ENCODE assay signal across 8 cellular contexts in genomic region chr13:90867336-90867683, GRCh38.
DNase-seq lines count a peak whose midpoint lies in the region; FAIRE-seq and TF ChIP-seq lines count a peak whose summit lies in the region.

No MANE protein-coding gene starts in this region.

- H3K36me3 Mint-ChIP-seq in HFFc6 (ENCODE audit: low read depth) = no peaks in the 10 kb centered on the region

- no peaks in the 10 kb centered on the region for H3K9me3 ChIP-seq in vagina

- peak; percentile 64 for TF ChIP-seq CTCF in GM12873 (IDR thresholded peaks at IDR 0.05; ENCODE audit: insufficient read depth, low read depth, low read length, missing control alignments)
- TF ChIP-seq CTCF in HFFc6 (IDR thresholded peaks at IDR 0.05) = peak; percentile 90
- TF ChIP-seq CTCF in vagina (IDR thresholded peaks at IDR 0.05) = no peak

- H3K27me3 ChIP-seq in vagina = no peaks in the 10 kb centered on the region

- intact Hi-C loops in vagina (cut with DNase I) = no loop called here

- no peaks in the 10 kb centered on the region for H3K9me3 Mint-ChIP-seq in HFFc6

- DNase-seq in ACHN = peak; percentile 65
- peak; percentile 73 for DNase-seq in HFFc6
- peak; percentile 78 for DNase-seq in LoVo (ENCODE audit: low spot score)
- DNase-seq in RCC 7860 (ENCODE audit: low spot score) = peak; percentile 44
- peak; percentile 31 for DNase-seq in dermis blood vessel endothelial cell
- peak; percentile 26 to 75 for DNase-seq in lung microvascular endothelial cell (ENCODE audit: low read depth in 2 of 2)
- DNase-seq in vagina (ENCODE audit: extremely low spot score in 2 of 2) = no peak

- no peaks in the 10 kb centered on the region for H3K36me3 ChIP-seq in vagina

- TF ChIP-seq POLR2A in vagina (IDR thresholded peaks at IDR 0.05) = no peak

- peak; percentile 23 for FAIRE-seq in RCC 7860 (lab: Jason Lieb, UNC)

- peaks cover 12% of the 10 kb centered on the region for H3K4me1 Mint-ChIP-seq in HFFc6 (ENCODE audit: low read depth)

- H3K27ac ChIP-seq in vagina = no peak overlapping the region

- H3K4me3 Mint-ChIP-seq in HFFc6 = peak overlapping the region; percentile 1; the same call in 1 of the 2 replicates

- H3K4me3 ChIP-seq in vagina = no peak overlapping the region

- H3K27ac Mint-ChIP-seq in HFFc6 = no peak overlapping the region

- in situ Hi-C loops in ACHN (cut with HindIII; ENCODE audit: low pct_ligation_motif_present, low pct_unique_long_range_greater_than_20kb, low sequenced_read_pairs) = no loop called here

- no peaks in the 10 kb centered on the region for H3K4me1 ChIP-seq in vagina

- H3K27me3 Mint-ChIP-seq in HFFc6 (ENCODE audit: insufficient read depth) = no peaks in the 10 kb centered on the region

Comparison
In these comparisons a context has a peak if more than half of its experiments do, and no peak if none do; other contexts are left out.
1. DNase-seq: peak in ACHN (single experiment), HFFc6 (single experiment), LoVo (single experiment), RCC 7860 (single experiment), dermis blood vessel endothelial cell (single experiment) and lung microvascular endothelial cell (2 of 2); none in vagina (0 of 2).
2. CTCF ChIP-seq: peak in GM12873 (single experiment) and HFFc6 (single experiment); none in vagina (0 of 3).